12 cellular contexts compared by ENCODE assay signal in the genomic region with DNA sequence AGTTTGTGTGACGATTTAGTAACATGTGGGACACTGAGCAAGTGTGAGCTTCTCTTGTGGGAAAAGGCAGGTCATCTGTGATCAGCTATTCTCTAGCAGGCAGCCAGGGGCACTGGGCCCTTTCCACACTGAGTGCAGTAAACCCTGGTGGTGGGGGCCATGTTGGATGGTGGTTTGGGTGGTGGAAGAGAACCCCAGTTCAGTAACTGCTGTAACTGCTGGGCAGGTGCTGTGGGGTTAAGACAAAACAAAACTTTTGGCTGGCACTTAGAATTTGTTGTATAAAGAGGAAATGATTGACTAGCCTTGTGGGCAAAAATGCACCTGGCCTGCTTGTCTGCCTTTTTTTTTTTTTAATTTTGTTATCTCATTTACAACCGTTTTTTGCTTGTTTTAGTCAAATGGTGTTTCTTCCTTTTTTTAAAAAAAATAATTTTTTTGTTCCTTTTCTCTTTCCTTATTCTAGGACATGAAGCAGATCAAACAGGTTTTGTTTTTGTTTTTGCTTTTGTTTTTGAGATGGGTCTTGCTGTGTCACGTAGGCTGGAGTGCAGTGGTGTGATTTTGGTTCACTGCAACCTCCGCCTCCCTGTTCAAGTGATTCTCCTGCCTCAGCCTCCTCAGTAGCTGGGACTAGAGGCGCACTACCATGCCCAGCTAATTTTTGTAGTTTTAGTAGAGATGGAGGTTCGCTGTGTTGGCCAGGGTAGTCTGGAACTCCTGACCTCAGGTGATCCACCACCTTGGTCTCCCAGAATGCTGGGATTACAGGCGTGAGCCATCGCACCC. TPM values are rescaled to one million over a fixed set of nuclear protein-coding genes. Genes with fewer than 3 reads are reported as not detected.
DNase-seq lines count a peak whose midpoint lies in the region; ATAC-seq and TF ChIP-seq lines count a peak whose summit lies in the region.
"Had no signal": no experiment of that assay in that cellular context is flagged by ENCODE, and none has a peak within 500 bp of the region (broad histone marks: within the 10 kb centered on the region; RNA-seq: fewer than 3 reads in every experiment).

No MANE protein-coding gene starts in this region.

- H3K4me1 Mint-ChIP-seq in activated CD8-positive, alpha-beta T cell treated with anti-CD3 and anti-CD28 coated beads, Interleukin-2, amount 10 ng/mL, durations not matched to agents 7 days and 5 days (ENCODE audit: low read depth), result peaks cover 20% of the 10 kb centered on the region
- H3K4me1 Mint-ChIP-seq in naive thymus-derived CD4-positive, alpha-beta T cell, result peaks cover 1 to 40% (median 12%) of the 10 kb centered on the region in 7 donors
- H3K4me1 Mint-ChIP-seq: GM23338 had no signal

- intact Hi-C loops in naive thymus-derived CD4-positive, alpha-beta T cell (cut with micrococcal nuclease), result no loop called here
- intact Hi-C loops in posterior cingulate gyrus (cut with DNase I) (no loop called here), posterior vena cava (cut with DNase I) (no loop called here)

- H3K4me3 Mint-ChIP-seq in activated CD8-positive, alpha-beta T cell treated with anti-CD3 and anti-CD28 coated beads, Interleukin-2, amount 10 ng/mL, durations not matched to agents 7 days and 5 days, result no peak overlapping the region
- peak overlapping the region in 2 of 10 donors; percentile 39 to 56 for H3K4me3 Mint-ChIP-seq in naive thymus-derived CD4-positive, alpha-beta T cell
- H3K4me3 Mint-ChIP-seq: GM23338 had no signal

- POLR2A ChIA-PET in activated CD8-positive, alpha-beta T cell treated with anti-CD3 and anti-CD28 coated beads, Interleukin-2, amount 10 ng/mL, durations not matched to agents 7 days and 5 days (lab: Charles Lee), result interaction anchor here (0.8 to 1.2 kb wide), 3 partner anchors 55 to 60 kb away, joined by 3 to 4 read pairs (median 3); partner anchors contain the start of gene IGF2R
- POLR2A ChIA-PET in naive thymus-derived CD4-positive, alpha-beta T cell (lab: Charles Lee), result interaction anchor here (0.6 kb wide), 1 partner anchor 62 kb away, joined by 3 read pairs; no protein-coding TSS in a partner anchor

- H3K27ac Mint-ChIP-seq in activated CD8-positive, alpha-beta T cell treated with anti-CD3 and anti-CD28 coated beads, Interleukin-2, amount 10 ng/mL, durations not matched to agents 7 days and 5 days, result peak overlapping the region; percentile 80
- H3K27ac Mint-ChIP-seq in naive thymus-derived CD4-positive, alpha-beta T cell, result peak overlapping the region; percentile 6 to 87 (median 69)

- peaks cover 0 to 84% (median 8%) of the 10 kb centered on the region in 3 experiments for H3K36me3 ChIP-seq in naive thymus-derived CD4-positive, alpha-beta T cell (ENCODE audit: control insufficient read depth in 2 of 3, insufficient read depth in 3 of 3, low read length in 3 of 3)
- H3K36me3 ChIP-seq in tibial nerve, result peaks cover 0 to 71% (median 11%) of the 10 kb centered on the region in 3 donors

- no peak overlapping the region for H3K4me3 ChIP-seq in naive thymus-derived CD4-positive, alpha-beta T cell (ENCODE audit: low read length)
- no peak overlapping the region for H3K4me3 ChIP-seq in tibial nerve
- H3K4me3 ChIP-seq: GM23338, SJSA1 had no signal

- CTCF ChIA-PET in activated CD8-positive, alpha-beta T cell treated with anti-CD3 and anti-CD28 coated beads, Interleukin-2, amount 10 ng/mL, durations not matched to agents 7 days and 5 days (lab: Charles Lee), result interaction anchor here (0.6 to 1.7 kb wide), 7 partner anchors 10 to 86 kb away, joined by 3 to 8 read pairs (median 3); no protein-coding TSS in a partner anchor
- CTCF ChIA-PET in naive thymus-derived CD4-positive, alpha-beta T cell (lab: Charles Lee), result interaction anchor here (1.6 kb wide), 1 partner anchor 12 kb away, joined by 3 read pairs; no protein-coding TSS in a partner anchor

- H3K27me3 Mint-ChIP-seq in activated CD8-positive, alpha-beta T cell treated with anti-CD3 and anti-CD28 coated beads, Interleukin-2, amount 10 ng/mL, durations not matched to agents 7 days and 5 days (ENCODE audit: low read depth), result no peaks in the 10 kb centered on the region
- no peaks in the 10 kb centered on the region for H3K27me3 Mint-ChIP-seq in naive thymus-derived CD4-positive, alpha-beta T cell

- H3K9me3 Mint-ChIP-seq in activated CD8-positive, alpha-beta T cell treated with anti-CD3 and anti-CD28 coated beads, Interleukin-2, amount 10 ng/mL, durations not matched to agents 7 days and 5 days (ENCODE audit: insufficient read depth), result no peaks in the 10 kb centered on the region
- no peaks in the 10 kb centered on the region for H3K9me3 Mint-ChIP-seq in naive thymus-derived CD4-positive, alpha-beta T cell
- H3K9me3 Mint-ChIP-seq: GM23338 had no signal

- ATAC-seq in GM18508 (IDR thresholded peaks at IDR 0.05; ENCODE audit: insufficient read depth, unreplicated experiment) (peak; percentile 49), HG02678 (IDR thresholded peaks at IDR 0.05; ENCODE audit: unreplicated experiment) (peak; percentile 81)
- ATAC-seq in activated CD8-positive, alpha-beta T cell treated with anti-CD3 and anti-CD28 coated beads, Interleukin-2, amount 10 ng/mL, durations not matched to agents 7 days and 5 days, result peak; percentile 73
- peak; percentile 65 for ATAC-seq in naive thymus-derived CD4-positive, alpha-beta T cell
- ATAC-seq: GM23338 had no signal

- H3K9me3 ChIP-seq in naive thymus-derived CD4-positive, alpha-beta T cell (ENCODE audit: control insufficient read depth in 2 of 3, low read length in 3 of 3), result no peaks in the 10 kb centered on the region
- H3K9me3 ChIP-seq in tibial nerve, result no peaks in the 10 kb centered on the region
- H3K9me3 ChIP-seq: SJSA1 had no signal

- no peaks in the 10 kb centered on the region for H3K27me3 ChIP-seq in naive thymus-derived CD4-positive, alpha-beta T cell (ENCODE audit: control insufficient read depth in 2 of 2, insufficient read depth in 2 of 2, low read length in 2 of 2)
- no peaks in the 10 kb centered on the region for H3K27me3 ChIP-seq in tibial nerve
- H3K27me3 ChIP-seq: SJSA1 had no signal

- no peak for TF ChIP-seq POLR2A in tibial nerve (IDR thresholded peaks at IDR 0.05)

- peaks cover 58% of the 10 kb centered on the region for H3K36me3 Mint-ChIP-seq in activated CD8-positive, alpha-beta T cell treated with anti-CD3 and anti-CD28 coated beads, Interleukin-2, amount 10 ng/mL, durations not matched to agents 7 days and 5 days (ENCODE audit: low read depth)
- H3K36me3 Mint-ChIP-seq in naive thymus-derived CD4-positive, alpha-beta T cell, result peaks cover 20 to 59% (median 29%) of the 10 kb centered on the region in 5 donors

- H3K4me1 ChIP-seq in naive thymus-derived CD4-positive, alpha-beta T cell (ENCODE audit: control insufficient read depth in 2 of 2, insufficient read depth in 2 of 2, low read length in 2 of 2), result no peaks in the 10 kb centered on the region
- peaks cover 0 to 32% (median 10%) of the 10 kb centered on the region in 4 donors for H3K4me1 ChIP-seq in tibial nerve

- WGBS in tibial nerve, 2 donors, result 93 to 95% methylated on average over 8 of the region's 8 CpGs

- no peak overlapping the region for H3K27ac ChIP-seq in naive thymus-derived CD4-positive, alpha-beta T cell (ENCODE audit: low read depth, low read length)
- peak overlapping the region in 2 of 4 donors; percentile 78 to 90 for H3K27ac ChIP-seq in tibial nerve
- H3K27ac ChIP-seq: parathyroid adenoma, SJSA1 had no signal

- TF ChIP-seq CTCF in tibial nerve (IDR thresholded peaks at IDR 0.05), result no peak

- no peak for TF ChIP-seq EP300 in tibial nerve (IDR thresholded peaks at IDR 0.05)

- peak; percentile 63 for DNase-seq in activated CD8-positive, alpha-beta T cell treated with anti-CD3 and anti-CD28 coated beads, Interleukin-2, amount 10 ng/mL, durations not matched to agents 7 days and 5 days
- no peak for DNase-seq in naive thymus-derived CD4-positive, alpha-beta T cell
- DNase-seq in posterior cingulate gyrus (no peak), tibial nerve (ENCODE audit: low spot score in 2 of 2) (no peak), posterior vena cava (ENCODE audit: low spot score) (no peak)
- DNase-seq in stimulated activated naive CD4-positive, alpha-beta T cell (lab: John Stamatoyannopoulos, UW), result no peak
- DNase-seq: NCI-H1105 had no signal

RNA-seq across cellular contexts. Expression of gene IGF2R, which starts 59.8 kb away (rescaled TPM):
- total RNA-seq in activated CD8-positive, alpha-beta T cell treated with anti-CD3 and anti-CD28 coated beads, Interleukin-2, amount 10 ng/mL, durations not matched to agents 7 days and 5 days, result 10 to 100 TPM; 57.4 to 59.8 TPM
- 10 to 100 TPM; 59.1 to 79.2 (median 74.2) TPM for total RNA-seq in naive thymus-derived CD4-positive, alpha-beta T cell
- polyA plus RNA-seq in naive thymus-derived CD4-positive, alpha-beta T cell, result 10 to 100 TPM in 1 of 2 donors, 1 to 10 TPM in 1; 8.7 to 18.9 TPM
- total RNA-seq in tibial nerve, result 10 to 100 TPM; 60.1 to 81.3 (median 68.5) TPM
- total RNA-seq in posterior vena cava, result 10 to 100 TPM; 62.7 to 71.8 TPM
